In the genomic region with DNA sequence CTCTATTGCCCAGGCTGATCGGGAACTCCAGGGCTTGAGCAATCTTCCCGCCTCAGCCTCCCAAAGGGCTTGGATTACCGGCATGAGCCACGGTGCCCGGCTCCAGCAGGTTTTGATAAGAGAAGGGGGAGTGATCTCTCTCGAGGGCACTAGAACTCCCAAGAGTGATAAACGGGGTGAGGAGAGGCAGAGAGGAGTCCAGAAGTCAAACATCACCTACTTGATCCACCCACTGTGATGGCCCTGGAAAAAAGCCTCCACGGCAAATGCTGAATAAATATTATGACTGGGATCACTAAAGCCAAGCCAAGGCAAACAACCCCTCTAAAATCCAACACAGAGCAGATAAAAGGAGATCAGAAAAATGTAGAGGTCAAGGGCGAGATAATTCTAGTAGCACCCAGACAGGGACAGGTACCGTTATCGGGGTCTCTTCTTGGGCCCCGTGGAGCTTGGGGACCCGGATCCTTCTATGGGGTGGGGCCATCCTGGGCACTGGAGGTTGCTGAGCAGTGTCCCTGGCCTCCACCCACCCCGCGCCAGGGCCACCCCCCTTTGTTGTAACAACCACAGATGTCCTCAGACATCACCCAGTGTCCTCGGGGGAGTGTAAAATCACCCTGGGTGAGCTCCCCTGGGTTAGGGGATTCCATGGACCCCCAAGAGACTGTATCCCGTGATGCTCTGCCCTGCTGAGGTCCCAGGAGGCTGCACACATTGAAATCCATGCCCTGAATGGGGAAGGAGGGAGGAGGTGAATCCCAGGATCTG, we compare ENCODE assay signal across 1 cellular context.
TF ChIP-seq lines count a peak whose summit lies in the region.

No MANE protein-coding gene starts in this region.

TF ChIP-seq in HepG2, 621 proteins besides CTCF, POLR2A, EP300 and RAD21 (continues in another document):
- TF ChIP-seq PAF1 (CRISPR knock-in tag; IDR thresholded peaks at IDR 0.05) = no peak
- TF ChIP-seq THAP11 (CRISPR knock-in tag; IDR thresholded peaks at IDR 0.05) = 0 out of 2 replicates have a peak, but pooled peaks have one; percentile 12
- TF ChIP-seq, protein P1, sequence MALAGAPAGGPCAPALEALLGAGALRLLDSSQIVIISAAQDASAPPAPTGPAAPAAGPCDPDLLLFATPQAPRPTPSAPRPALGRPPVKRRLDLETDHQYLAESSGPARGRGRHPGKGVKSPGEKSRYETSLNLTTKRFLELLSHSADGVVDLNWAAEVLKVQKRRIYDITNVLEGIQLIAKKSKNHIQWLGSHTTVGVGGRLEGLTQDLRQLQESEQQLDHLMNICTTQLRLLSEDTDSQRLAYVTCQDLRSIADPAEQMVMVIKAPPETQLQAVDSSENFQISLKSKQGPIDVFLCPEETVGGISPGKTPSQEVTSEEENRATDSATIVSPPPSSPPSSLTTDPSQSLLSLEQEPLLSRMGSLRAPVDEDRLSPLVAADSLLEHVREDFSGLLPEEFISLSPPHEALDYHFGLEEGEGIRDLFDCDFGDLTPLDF (CRISPR knock-in tag; IDR thresholded peaks at IDR 0.05) = 0 out of 2 replicates have a peak, but pooled peaks have one; percentile 23
- TF ChIP-seq, protein P2, sequence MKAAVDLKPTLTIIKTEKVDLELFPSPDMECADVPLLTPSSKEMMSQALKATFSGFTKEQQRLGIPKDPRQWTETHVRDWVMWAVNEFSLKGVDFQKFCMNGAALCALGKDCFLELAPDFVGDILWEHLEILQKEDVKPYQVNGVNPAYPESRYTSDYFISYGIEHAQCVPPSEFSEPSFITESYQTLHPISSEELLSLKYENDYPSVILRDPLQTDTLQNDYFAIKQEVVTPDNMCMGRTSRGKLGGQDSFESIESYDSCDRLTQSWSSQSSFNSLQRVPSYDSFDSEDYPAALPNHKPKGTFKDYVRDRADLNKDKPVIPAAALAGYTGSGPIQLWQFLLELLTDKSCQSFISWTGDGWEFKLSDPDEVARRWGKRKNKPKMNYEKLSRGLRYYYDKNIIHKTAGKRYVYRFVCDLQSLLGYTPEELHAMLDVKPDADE (CRISPR knock-in tag; IDR thresholded peaks at IDR 0.05) = no peak
- no peak for TF ChIP-seq SRSF1 (optimal IDR thresholded peaks at IDR 0.05; ENCODE audit: low read depth, low read length)
- no peak for TF ChIP-seq GFI1 (CRISPR knock-in tag; IDR thresholded peaks at IDR 0.05; ENCODE audit: borderline replicate concordance)
- TF ChIP-seq SIX1 (CRISPR knock-in tag; IDR thresholded peaks at IDR 0.05; ENCODE audit: borderline replicate concordance) = no peak
- no peak for TF ChIP-seq CBX5 (CRISPR knock-in tag; IDR thresholded peaks at IDR 0.05; ENCODE audit: borderline replicate concordance)
- TF ChIP-seq, protein P3, sequence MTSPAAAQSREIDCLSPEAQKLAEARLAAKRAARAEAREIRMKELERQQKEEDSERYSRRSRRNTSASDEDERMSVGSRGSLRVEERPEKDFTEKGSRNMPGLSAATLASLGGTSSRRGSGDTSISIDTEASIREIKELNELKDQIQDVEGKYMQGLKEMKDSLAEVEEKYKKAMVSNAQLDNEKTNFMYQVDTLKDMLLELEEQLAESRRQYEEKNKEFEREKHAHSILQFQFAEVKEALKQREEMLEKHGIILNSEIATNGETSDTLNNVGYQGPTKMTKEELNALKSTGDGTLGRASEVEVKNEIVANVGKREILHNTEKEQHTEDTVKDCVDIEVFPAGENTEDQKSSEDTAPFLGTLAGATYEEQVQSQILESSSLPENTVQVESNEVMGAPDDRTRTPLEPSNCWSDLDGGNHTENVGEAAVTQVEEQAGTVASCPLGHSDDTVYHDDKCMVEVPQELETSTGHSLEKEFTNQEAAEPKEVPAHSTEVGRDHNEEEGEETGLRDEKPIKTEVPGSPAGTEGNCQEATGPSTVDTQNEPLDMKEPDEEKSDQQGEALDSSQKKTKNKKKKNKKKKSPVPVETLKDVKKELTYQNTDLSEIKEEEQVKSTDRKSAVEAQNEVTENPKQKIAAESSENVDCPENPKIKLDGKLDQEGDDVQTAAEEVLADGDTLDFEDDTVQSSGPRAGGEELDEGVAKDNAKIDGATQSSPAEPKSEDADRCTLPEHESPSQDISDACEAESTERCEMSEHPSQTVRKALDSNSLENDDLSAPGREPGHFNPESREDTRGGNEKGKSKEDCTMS (CRISPR knock-in tag; conservative IDR thresholded peaks at IDR 0.05) = no peak
- no peak for TF ChIP-seq ATRX (CRISPR knock-in tag; IDR thresholded peaks at IDR 0.05; ENCODE audit: borderline replicate concordance)
- 0 out of 2 replicates have a peak, but pooled peaks have one; percentile 23 for TF ChIP-seq ZNF280D (CRISPR knock-in tag; IDR thresholded peaks at IDR 0.05)
- TF ChIP-seq NR2F1 (CRISPR knock-in tag; IDR thresholded peaks at IDR 0.05) = peak; percentile 13 to 37; a peak in 1 of 4 replicates
- 0 out of 2 replicates have a peak, but pooled peaks have one; percentile 19 for TF ChIP-seq HDAC2 (CRISPR knock-in tag; IDR thresholded peaks at IDR 0.05)
- TF ChIP-seq, protein P4, sequence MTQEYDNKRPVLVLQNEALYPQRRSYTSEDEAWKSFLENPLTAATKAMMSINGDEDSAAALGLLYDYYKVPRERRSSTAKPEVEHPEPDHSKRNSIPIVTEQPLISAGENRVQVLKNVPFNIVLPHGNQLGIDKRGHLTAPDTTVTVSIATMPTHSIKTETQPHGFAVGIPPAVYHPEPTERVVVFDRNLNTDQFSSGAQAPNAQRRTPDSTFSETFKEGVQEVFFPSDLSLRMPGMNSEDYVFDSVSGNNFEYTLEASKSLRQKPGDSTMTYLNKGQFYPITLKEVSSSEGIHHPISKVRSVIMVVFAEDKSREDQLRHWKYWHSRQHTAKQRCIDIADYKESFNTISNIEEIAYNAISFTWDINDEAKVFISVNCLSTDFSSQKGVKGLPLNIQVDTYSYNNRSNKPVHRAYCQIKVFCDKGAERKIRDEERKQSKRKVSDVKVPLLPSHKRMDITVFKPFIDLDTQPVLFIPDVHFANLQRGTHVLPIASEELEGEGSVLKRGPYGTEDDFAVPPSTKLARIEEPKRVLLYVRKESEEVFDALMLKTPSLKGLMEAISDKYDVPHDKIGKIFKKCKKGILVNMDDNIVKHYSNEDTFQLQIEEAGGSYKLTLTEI (CRISPR knock-in tag; conservative IDR thresholded peaks at IDR 0.05) = no peak
- no peak for TF ChIP-seq NCOA5 (CRISPR knock-in tag; IDR thresholded peaks at IDR 0.05)
- no peak for TF ChIP-seq ZSCAN12 (CRISPR knock-in tag; IDR thresholded peaks at IDR 0.05)
- no peak for TF ChIP-seq SOX6 (IDR thresholded peaks at IDR 0.05)
- peak; percentile 58 for TF ChIP-seq SOX6 (CRISPR knock-in tag; IDR thresholded peaks at IDR 0.05)
- TF ChIP-seq ZNF121 (CRISPR knock-in tag; IDR thresholded peaks at IDR 0.05) = peak; percentile 69
- TF ChIP-seq ZNF703 (CRISPR knock-in tag; IDR thresholded peaks at IDR 0.05; ENCODE audit: borderline replicate concordance) = no peak
- TF ChIP-seq HOXA9 (CRISPR knock-in tag; IDR thresholded peaks at IDR 0.05; ENCODE audit: borderline replicate concordance) = no peak
- TF ChIP-seq ZNF333 (CRISPR knock-in tag; IDR thresholded peaks at IDR 0.05; ENCODE audit: borderline replicate concordance) = no peak
- TF ChIP-seq SAFB2 (CRISPR knock-in tag; IDR thresholded peaks at IDR 0.05; ENCODE audit: borderline replicate concordance, low read depth) = no peak
- TF ChIP-seq, protein P5, sequence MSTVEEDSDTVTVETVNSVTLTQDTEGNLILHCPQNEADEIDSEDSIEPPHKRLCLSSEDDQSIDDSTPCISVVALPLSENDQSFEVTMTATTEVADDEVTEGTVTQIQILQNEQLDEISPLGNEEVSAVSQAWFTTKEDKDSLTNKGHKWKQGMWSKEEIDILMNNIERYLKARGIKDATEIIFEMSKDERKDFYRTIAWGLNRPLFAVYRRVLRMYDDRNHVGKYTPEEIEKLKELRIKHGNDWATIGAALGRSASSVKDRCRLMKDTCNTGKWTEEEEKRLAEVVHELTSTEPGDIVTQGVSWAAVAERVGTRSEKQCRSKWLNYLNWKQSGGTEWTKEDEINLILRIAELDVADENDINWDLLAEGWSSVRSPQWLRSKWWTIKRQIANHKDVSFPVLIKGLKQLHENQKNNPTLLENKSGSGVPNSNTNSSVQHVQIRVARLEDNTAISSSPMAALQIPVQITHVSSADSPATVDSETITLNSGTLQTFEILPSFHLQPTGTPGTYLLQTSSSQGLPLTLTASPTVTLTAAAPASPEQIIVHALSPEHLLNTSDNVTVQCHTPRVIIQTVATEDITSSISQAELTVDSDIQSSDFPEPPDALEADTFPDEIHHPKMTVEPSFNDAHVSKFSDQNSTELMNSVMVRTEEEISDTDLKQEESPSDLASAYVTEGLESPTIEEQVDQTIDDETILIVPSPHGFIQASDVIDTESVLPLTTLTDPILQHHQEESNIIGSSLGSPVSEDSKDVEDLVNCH (CRISPR knock-in tag; IDR thresholded peaks at IDR 0.05) = no peak
- no peak for TF ChIP-seq ZFP41 (CRISPR knock-in tag; IDR thresholded peaks at IDR 0.05; ENCODE audit: borderline replicate concordance)
- TF ChIP-seq FOXJ3 (CRISPR knock-in tag; IDR thresholded peaks at IDR 0.05; ENCODE audit: borderline replicate concordance) = peak; percentile 31; the same call in 1 of the 2 replicates
- TF ChIP-seq ZBTB40 (IDR thresholded peaks at IDR 0.05) = no peak
- TF ChIP-seq ZBTB40 (CRISPR knock-in tag; IDR thresholded peaks at IDR 0.05) = no peak
- TF ChIP-seq KLF15 (CRISPR knock-in tag; IDR thresholded peaks at IDR 0.05; ENCODE audit: borderline replicate concordance) = no peak
- TF ChIP-seq GABPB1 (CRISPR knock-in tag; IDR thresholded peaks at IDR 0.05) = no peak
- no peak for TF ChIP-seq IKZF4 (CRISPR knock-in tag; IDR thresholded peaks at IDR 0.05; ENCODE audit: borderline replicate concordance, low read depth, not compliant biosample characterization)
- TF ChIP-seq ZFYVE20 (CRISPR knock-in tag; IDR thresholded peaks at IDR 0.05; ENCODE audit: borderline replicate concordance, low read depth) = no peak
- peak; percentile 33; the same call in 1 of the 2 replicates for TF ChIP-seq NCOR1 (IDR thresholded peaks at IDR 0.05; ENCODE audit: borderline replicate concordance, low read length)
